In genomic region chr2:109318150-109318948, GRCh38 we compare ENCODE assay signal across 8 cellular contexts.
DNase-seq lines count a peak whose midpoint lies in the region; ATAC-seq, FAIRE-seq and TF ChIP-seq lines count a peak whose summit lies in the region.

No MANE protein-coding gene starts in this region.

- no peaks in the 10 kb centered on the region for H3K9me3 ChIP-seq in colonic mucosa
- no peaks in the 10 kb centered on the region for H3K9me3 ChIP-seq in lung (ENCODE audit: control insufficient read depth in 2 of 2, insufficient read depth in 1 of 2, low read length in 1 of 2)
- no peaks in the 10 kb centered on the region for H3K9me3 ChIP-seq in thymus (ENCODE audit: control insufficient read depth)

- H3K27ac ChIP-seq in colonic mucosa, result peak overlapping the region; percentile 11
- peak overlapping the region; percentile 57 to 76 for H3K27ac ChIP-seq in lung (ENCODE audit: low read depth in 1 of 2, low read length in 1 of 2)
- peak overlapping the region; percentile 11 for H3K27ac ChIP-seq in thymus (ENCODE audit: low read depth)

- peaks cover 5 to 8% of the 10 kb centered on the region in 2 donors for H3K4me1 Mint-ChIP-seq in natural killer cell treated with Interleukin-12 subunit alpha and Interleukin-12 subunit beta and Interleukin-15 and Interleukin-18, amount 100 ng/mL, for 72 hours (ENCODE audit: low read depth in 2 of 2)

- H3K4me1 ChIP-seq in colonic mucosa (no peaks in the 10 kb centered on the region), lung (ENCODE audit: control insufficient read depth in 2 of 2, insufficient read depth in 2 of 2, low read length in 2 of 2) (peaks cover 15 to 29% of the 10 kb centered on the region in 2 donors), thymus (ENCODE audit: control insufficient read depth, insufficient read depth, low read length) (peaks cover 8% of the 10 kb centered on the region)

- 46 to 81% methylated on average over 22 of the region's 22 CpGs for WGBS in lung, 2 donors
- 75% methylated on average over 22 of the region's 22 CpGs for WGBS in thymus

- ATAC-seq in lung (ENCODE audit: insufficient read depth, low FRiP score), result peak; percentile 9
- no peak for ATAC-seq in natural killer cell treated with Interleukin-12 subunit alpha and Interleukin-12 subunit beta and Interleukin-15 and Interleukin-18, amount 100 ng/mL, for 72 hours

- no peaks in the 10 kb centered on the region for H3K9me3 Mint-ChIP-seq in natural killer cell treated with Interleukin-12 subunit alpha and Interleukin-12 subunit beta and Interleukin-15 and Interleukin-18, amount 100 ng/mL, for 72 hours

- H3K27me3 Mint-ChIP-seq in natural killer cell treated with Interleukin-12 subunit alpha and Interleukin-12 subunit beta and Interleukin-15 and Interleukin-18, amount 100 ng/mL, for 72 hours, result peaks cover 18 to 35% of the 10 kb centered on the region in 2 donors

- H3K36me3 ChIP-seq in colonic mucosa, result no peaks in the 10 kb centered on the region
- no peaks in the 10 kb centered on the region for H3K36me3 ChIP-seq in lung (ENCODE audit: control insufficient read depth in 2 of 2, insufficient read depth in 2 of 2, low read length in 2 of 2)
- no peaks in the 10 kb centered on the region for H3K36me3 ChIP-seq in thymus (ENCODE audit: control insufficient read depth, insufficient read depth)

- no peak overlapping the region for H3K27ac Mint-ChIP-seq in natural killer cell treated with Interleukin-12 subunit alpha and Interleukin-12 subunit beta and Interleukin-15 and Interleukin-18, amount 100 ng/mL, for 72 hours

- no peak for FAIRE-seq in GM12891 (lab: Jason Lieb, UNC)

- TF ChIP-seq POLR2A in GM12891 (IDR thresholded peaks at IDR 0.05; ENCODE audit: low read depth, low read length), result no peak

- intact Hi-C loops in colonic mucosa (cut with DNase I), result no loop called here

- no peaks in the 10 kb centered on the region for H3K27me3 ChIP-seq in colonic mucosa
- no peaks in the 10 kb centered on the region for H3K27me3 ChIP-seq in lung (ENCODE audit: control insufficient read depth, insufficient read depth)
- H3K27me3 ChIP-seq in thymus (ENCODE audit: control insufficient read depth, insufficient read depth), result no peaks in the 10 kb centered on the region

- no peak for TF ChIP-seq CTCF in colonic mucosa (IDR thresholded peaks at IDR 0.05)
- no peak for TF ChIP-seq CTCF in lung (IDR thresholded peaks at IDR 0.05; ENCODE audit: control extremely low read depth, extremely low read depth)

- H3K4me3 Mint-ChIP-seq in natural killer cell treated with Interleukin-12 subunit alpha and Interleukin-12 subunit beta and Interleukin-15 and Interleukin-18, amount 100 ng/mL, for 72 hours, result no peak overlapping the region

- peak; percentile 37 for DNase-seq in HuH-7.5 (ENCODE audit: low spot score)
- peak; percentile 69 for DNase-seq in colonic mucosa
- peak; percentile 70 for DNase-seq in lung (ENCODE audit: low spot score)
- no peak for DNase-seq in GM12891 (ENCODE audit: insufficient read length, low spot score)
- DNase-seq in NCI-H1417 (lab: John Stamatoyannopoulos, UW), result no peak
- DNase-seq in natural killer cell treated with Interleukin-12 subunit alpha and Interleukin-12 subunit beta and Interleukin-15 and Interleukin-18, amount 100 ng/mL, for 72 hours (ENCODE audit: low spot score), result no peak
- no peak for DNase-seq in NCI-H2029 treated with DMSO at 0.1 percent for 48 hours (lab: John Stamatoyannopoulos, UW)

- no peaks in the 10 kb centered on the region for H3K36me3 Mint-ChIP-seq in natural killer cell treated with Interleukin-12 subunit alpha and Interleukin-12 subunit beta and Interleukin-15 and Interleukin-18, amount 100 ng/mL, for 72 hours

- no peak overlapping the region for H3K9ac ChIP-seq in colonic mucosa (ENCODE audit: low read depth in 2 of 2, low read length in 2 of 2)

- H3K4me3 ChIP-seq in colonic mucosa, result no peak overlapping the region
- no peak overlapping the region for H3K4me3 ChIP-seq in lung
- no peak overlapping the region for H3K4me3 ChIP-seq in thymus (ENCODE audit: low read length)

TF ChIP-seq in GM12891, 5 proteins besides CTCF, POLR2A, EP300 and RAD21:
- TF ChIP-seq PAX5 (IDR thresholded peaks at IDR 0.05; ENCODE audit: insufficient read depth, low read length, severe bottlenecking) (no peak), POLR2AphosphoS5 (IDR thresholded peaks at IDR 0.05; ENCODE audit: low read depth, low read length) (no peak), SPI1 (IDR thresholded peaks at IDR 0.05; ENCODE audit: low read depth, low read length) (no peak), TAF1 (IDR thresholded peaks at IDR 0.05; ENCODE audit: low read depth, low read length) (no peak), POU2F2 (IDR thresholded peaks at IDR 0.05; ENCODE audit: low read depth, low read length) (no peak)

Comparison
In these comparisons a context has a peak if more than half of its experiments do, and no peak if none do; other contexts are left out.
1. DNase-seq: peak in HuH-7.5 (single experiment), colonic mucosa (single experiment) and lung (single experiment); none in GM12891 (single experiment), NCI-H1417 (0 of 3), natural killer cell treated with Interleukin-12 subunit alpha and Interleukin-12 subunit beta and Interleukin-15 and Interleukin-18, amount 100 ng/mL, for 72 hours (single experiment) and NCI-H2029 treated with DMSO at 0.1 percent for 48 hours (single experiment).
2. H3K27ac ChIP-seq: peak in every context shown above with its lines; median percentile 66 in lung; 11 in colonic mucosa; 11 in thymus.